In the genomic region with DNA sequence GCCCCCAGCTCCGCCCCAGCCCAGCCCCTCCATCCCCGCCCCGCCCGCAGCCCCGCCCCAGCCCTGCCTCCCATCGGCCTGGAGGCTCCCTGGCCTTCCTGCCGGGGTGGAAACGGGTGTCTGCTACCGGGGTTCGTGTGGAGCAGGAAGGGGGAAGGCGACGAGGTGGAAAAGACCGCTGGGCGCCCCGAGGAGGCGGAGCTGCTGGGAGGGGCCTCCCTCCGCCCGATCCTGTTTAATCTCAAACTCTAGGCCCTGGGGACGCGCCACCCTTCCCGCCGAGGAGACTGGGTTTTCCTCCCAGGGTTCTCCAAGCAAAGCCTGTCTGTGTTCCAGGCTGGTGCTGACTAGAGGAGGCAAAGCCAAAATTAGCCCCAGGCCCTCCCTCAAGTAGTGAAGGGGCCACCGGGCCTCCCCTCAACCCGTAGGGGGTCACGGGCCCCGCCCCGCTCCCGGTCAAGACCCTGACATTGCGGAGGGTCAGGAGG, we compare ENCODE assay signal across 8 cellular contexts. TPM values are rescaled to one million over a fixed set of nuclear protein-coding genes. Genes with fewer than 3 reads are reported as not detected.
A peak's percentile ranks its signal among the peaks of the same experiment; 100 is the strongest.
DNase-seq lines count a peak whose midpoint lies in the region; ATAC-seq, FAIRE-seq and TF ChIP-seq lines count a peak whose summit lies in the region.

No MANE protein-coding gene starts in this region.

- TF ChIP-seq CTCF in Peyer's patch (IDR thresholded peaks at IDR 0.05) (no peak), fibroblast of the aortic adventitia (IDR thresholded peaks at IDR 0.05; ENCODE audit: insufficient read depth, low read length) (no peak), nephron (IDR thresholded peaks at IDR 0.05; ENCODE audit: unreplicated experiment in 3 of 3) (no peak)

- H3K27ac ChIP-seq in Peyer's patch, result peak overlapping the region; percentile 90 to 99 (median 98)

- ATAC-seq in HG02763 (IDR thresholded peaks at IDR 0.05; ENCODE audit: unreplicated experiment), result peak; percentile 36

- H3K4me1 ChIP-seq in Peyer's patch, result peaks cover 0 to 44% (median 9%) of the 10 kb centered on the region in 4 donors

- peak overlapping the region; percentile 42 to 87 (median 60) for H3K27ac Mint-ChIP-seq in nephron

- peaks cover 5% of the 10 kb centered on the region for H3K4me1 Mint-ChIP-seq in nephron

- H3K27me3 Mint-ChIP-seq in nephron (ENCODE audit: low read depth), result peaks cover 12% of the 10 kb centered on the region

- no peaks in the 10 kb centered on the region for H3K36me3 ChIP-seq in Peyer's patch

- FAIRE-seq in urothelium cell line (lab: Jason Lieb, UNC), result no peak

- peak; percentile 77 to 93 for TF ChIP-seq POLR2A in Peyer's patch (IDR thresholded peaks at IDR 0.05)

- peak overlapping the region; percentile 64 to 69 (median 65) for H3K4me3 Mint-ChIP-seq in nephron

- H3K4me3 ChIP-seq in Peyer's patch (peak overlapping the region; percentile 57 to 67 (median 65)), fibroblast of the aortic adventitia (ENCODE audit: low read depth, low read length) (peak overlapping the region; percentile 62)

- DNase-seq in DMS153 treated with DMSO at 0.1 percent for 48 hours (lab: John Stamatoyannopoulos, UW; ENCODE audit: unreplicated experiment) (peak; percentile 99), Peyer's patch (peak; percentile 70 to 94 (median 93)), fibroblast of the aortic adventitia (ENCODE audit: low read depth) (peak; percentile 87), stromal cell of bone marrow (ENCODE audit: low read depth) (peak; percentile 68), urothelium cell line (ENCODE audit: low spot score) (no peak)
- DNase-seq in activated effector memory CD4-positive, alpha-beta T cell treated with Interleukin-2 at 50 U/mL for 16 hours, result peak; percentile 52

- peaks cover 16% of the 10 kb centered on the region for H3K36me3 Mint-ChIP-seq in nephron (ENCODE audit: low read depth)

- H3K9me3 Mint-ChIP-seq in nephron, result peaks cover 20% of the 10 kb centered on the region

- no peaks in the 10 kb centered on the region for H3K27me3 ChIP-seq in Peyer's patch

- peaks cover 0 to 3% (median 0%) of the 10 kb centered on the region in 4 donors for H3K9me3 ChIP-seq in Peyer's patch

RNA-seq across cellular contexts. Expression of a gene that starts 16.2 kb away (rescaled TPM):
- total RNA-seq in Peyer's patch (1 to 10 TPM in 3 of 4 donors, not detected in 1; 1.6 to 3.6 (median 1.8) TPM), fibroblast of the aortic adventitia (ENCODE audit: low replicate concordance) (not detected in 2 replicates)

RNA-seq across cellular contexts. Expression of a gene that starts 41.6 kb away (rescaled TPM):
- total RNA-seq in Peyer's patch (10 to 100 TPM; 14.0 to 32.0 (median 22.7) TPM), fibroblast of the aortic adventitia (ENCODE audit: low replicate concordance) (6.1 and 7.7 TPM in 2 replicates)

RNA-seq across cellular contexts. Expression of a gene that starts 48.9 kb away (rescaled TPM):
- total RNA-seq in Peyer's patch (10 to 100 TPM in 1 of 4 donors, 1 to 10 TPM in 1, under 1 TPM in 1, not detected in 1; 0.70 to 38.0 (median 3.2) TPM), fibroblast of the aortic adventitia (ENCODE audit: low replicate concordance) (not detected in 2 replicates)

RNA-seq across cellular contexts. Expression of a gene that starts 56.5 kb away (rescaled TPM):
- total RNA-seq in Peyer's patch (1 to 10 TPM in 3 of 4 donors, not detected in 1; 1.6 to 9.1 (median 2.8) TPM), fibroblast of the aortic adventitia (ENCODE audit: low replicate concordance) (0.65 TPM in 1 of 2 replicates, not detected in the other)
